Comparison of ENCODE assay signal across 30 cellular contexts in the genomic region with DNA sequence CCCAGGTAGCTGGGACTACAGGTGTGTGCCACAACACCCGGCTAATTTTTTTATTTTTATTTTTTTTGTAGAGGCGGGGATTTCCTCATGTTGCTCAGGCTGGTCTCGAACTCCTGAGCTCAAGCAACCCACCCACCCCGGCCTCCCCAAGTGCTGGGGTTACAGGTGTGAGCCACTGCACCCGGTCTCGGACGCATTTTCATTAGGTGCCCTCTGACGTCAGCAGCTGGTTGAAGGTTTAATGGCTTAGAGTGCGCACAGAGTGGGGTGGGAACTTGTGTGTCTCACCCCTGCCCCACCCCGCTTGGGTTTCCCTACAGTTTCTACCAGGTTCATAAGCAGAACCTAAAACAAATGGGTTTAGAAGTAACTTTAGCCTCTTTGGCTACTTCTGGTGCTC.
A peak's percentile ranks its signal among the peaks of the same experiment; 100 is the strongest.
DNase-seq lines count a peak whose midpoint lies in the region; ATAC-seq and TF ChIP-seq lines count a peak whose summit lies in the region.
"Had no signal": no experiment of that assay in that cellular context is flagged by ENCODE, and none has a peak within 500 bp of the region (broad histone marks: within the 10 kb centered on the region; RNA-seq: fewer than 3 reads in every experiment).

No MANE protein-coding gene starts in this region.

- TF ChIP-seq CTCF in IMR-90 (conservative IDR thresholded peaks at IDR 0.05; ENCODE audit: low read depth, low read length), result no peak
- TF ChIP-seq CTCF in brain (conservative IDR thresholded peaks at IDR 0.05), result no peak

- peaks cover 4% of the 10 kb centered on the region for H3K27me3 Mint-ChIP-seq in brain
- H3K27me3 Mint-ChIP-seq: memory B cell; stimulated activated naive CD8-positive, alpha-beta T cell treated with anti-CD3 and anti-CD28 coated beads, Interleukin-15, amount 100 ng/mL, for 72 hours had no signal

- H3K9me3 Mint-ChIP-seq in brain, result peaks cover 0 to 5% (median 0%) of the 10 kb centered on the region in 5 experiments
- H3K9me3 Mint-ChIP-seq: activated CD4-positive, alpha-beta memory T cell treated with anti-CD3 and anti-CD28 coated beads for 36 hours; activated naive CD4-positive, alpha-beta T cell treated with anti-CD3 and anti-CD28 coated beads, Interleukin-2, amount 50 U/mL, for 72 hours; activated T-helper 17 cell treated with anti-CD3 and anti-CD28 coated beads, Interleukin-2, amount 50 U/mL, for 72 hours; central memory CD8-positive, alpha-beta T cell; memory B cell; stimulated activated naive CD8-positive, alpha-beta T cell treated with anti-CD3 and anti-CD28 coated beads, Interleukin-15, amount 100 ng/mL, for 72 hours had no signal

- peak overlapping the region; percentile 51 for H2AK5ac ChIP-seq in IMR-90 (ENCODE audit: low read depth, low read length)

- H3K4me1 ChIP-seq in IMR-90 (ENCODE audit: control insufficient read depth, insufficient read depth, low read length) (peaks cover 29% of the 10 kb centered on the region), subcutaneous abdominal adipose tissue (ENCODE audit: control insufficient read depth in 5 of 5, insufficient read depth in 5 of 5, low read length in 5 of 5) (peaks cover 6 to 49% (median 45%) of the 10 kb centered on the region in 5 donors)
- H3K4me1 ChIP-seq: Caco-2 had no signal

- peaks cover 38% of the 10 kb centered on the region for H3K4me1 Mint-ChIP-seq in brain
- H3K4me1 Mint-ChIP-seq: activated T-helper 17 cell treated with anti-CD3 and anti-CD28 coated beads, Interleukin-2, amount 50 U/mL, for 72 hours; central memory CD8-positive, alpha-beta T cell; memory B cell; stimulated activated naive CD8-positive, alpha-beta T cell treated with anti-CD3 and anti-CD28 coated beads, Interleukin-15, amount 100 ng/mL, for 72 hours had no signal

- CTCF ChIA-PET in IMR-90 (lab: Yijun Ruan, JAX), result no interaction called here

- no peak for TF ChIP-seq RAD21 in IMR-90 (IDR thresholded peaks at IDR 0.05; ENCODE audit: low read length)

- H3K36me3 ChIP-seq in IMR-90 (ENCODE audit: control insufficient read depth, insufficient read depth, low read length) (no peaks in the 10 kb centered on the region), subcutaneous abdominal adipose tissue (ENCODE audit: control insufficient read depth in 5 of 5, insufficient read depth in 5 of 5, low read length in 5 of 5) (no peaks in the 10 kb centered on the region)
- H3K36me3 ChIP-seq: BLaER1 treated with 17β-estradiol and CSF1 and Interleukin-3, amounts not matched to agents 10 nM and 100 nM; SJSA1; upper lobe of left lung had no signal

- H3K4ac ChIP-seq in IMR-90 (ENCODE audit: low read depth, low read length), result no peak overlapping the region

- no peak overlapping the region for H4K5ac ChIP-seq in IMR-90 (ENCODE audit: low read depth, low read length)

- no peak overlapping the region for H3K23ac ChIP-seq in IMR-90 (ENCODE audit: low read depth, low read length)

- H2BK15ac ChIP-seq in IMR-90 (ENCODE audit: low read depth, low read length), result no peak overlapping the region

- H3K4me3 Mint-ChIP-seq in brain, result no peak overlapping the region
- H3K4me3 Mint-ChIP-seq: activated CD4-positive, alpha-beta memory T cell treated with anti-CD3 and anti-CD28 coated beads for 36 hours; activated T-helper 17 cell treated with anti-CD3 and anti-CD28 coated beads, Interleukin-2, amount 50 U/mL, for 72 hours; central memory CD8-positive, alpha-beta T cell; H9; memory B cell; stimulated activated naive CD8-positive, alpha-beta T cell treated with anti-CD3 and anti-CD28 coated beads, Interleukin-15, amount 100 ng/mL, for 72 hours had no signal

- ATAC-seq in IMR-90 (ENCODE audit: low read depth), result no peak
- ATAC-seq in GM21786 (IDR thresholded peaks at IDR 0.05; ENCODE audit: unreplicated experiment), result no peak
- ATAC-seq: activated CD4-positive, CD25-positive, alpha-beta regulatory T cell treated with anti-CD3 and anti-CD28 coated beads, Interleukin-2, amount 50 U/mL, for 24 hours; activated naive CD4-positive, alpha-beta T cell treated with anti-CD3 and anti-CD28 coated beads, Interleukin-2, amount 50 U/mL, for 72 hours; activated T-helper 17 cell treated with anti-CD3 and anti-CD28 coated beads, Interleukin-2, amount 50 U/mL, for 72 hours; psoas muscle; stimulated activated naive CD8-positive, alpha-beta T cell treated with anti-CD3 and anti-CD28 coated beads, Interleukin-15, amount 100 ng/mL, for 72 hours had no signal

- peak overlapping the region; percentile 23; the same call in 1 of the 2 replicates for H3K27ac ChIP-seq in IMR-90 (ENCODE audit: insufficient read depth, low read length)
- H3K27ac ChIP-seq in subcutaneous abdominal adipose tissue (ENCODE audit: low read depth, low read length), result peak overlapping the region; percentile 77
- H3K27ac ChIP-seq: BLaER1 treated with 17β-estradiol and CSF1 and Interleukin-3, amounts not matched to agents 10 nM and 100 nM; psoas muscle had no signal

- no peak overlapping the region for H3K14ac ChIP-seq in IMR-90 (replicated peaks; ENCODE audit: low read depth, low read length)

- no peak overlapping the region for H4K91ac ChIP-seq in IMR-90 (ENCODE audit: insufficient read depth, low read depth, low read length)

- H4K8ac ChIP-seq in IMR-90 (ENCODE audit: low read depth in 2 of 2, low read length in 2 of 2), result no peak overlapping the region

- H3K4me3 ChIP-seq in IMR-90 (ENCODE audit: insufficient read depth, low read depth, low read length), result no peak overlapping the region
- H3K4me3 ChIP-seq in subcutaneous abdominal adipose tissue (ENCODE audit: low read depth in 1 of 5, low read length in 5 of 5), result no peak overlapping the region
- H3K4me3 ChIP-seq: BLaER1 treated with 17β-estradiol and CSF1 and Interleukin-3, amounts not matched to agents 10 nM and 100 nM; psoas muscle; SJSA1; skin epidermis; upper lobe of left lung had no signal

- no TSS peak for BruUV-seq in IMR-90 (replicated peaks; lab: Mats Ljungman, UMichigan)

- no peak overlapping the region for H3K4me2 ChIP-seq in IMR-90 (ENCODE audit: low read depth, low read length)
- H3K4me2 ChIP-seq: BLaER1 treated with 17β-estradiol and CSF1 and Interleukin-3, amounts not matched to agents 10 nM and 100 nM had no signal

- POLR2A ChIA-PET in IMR-90 (lab: Charles Lee; ENCODE audit: unreplicated experiment), result no interaction called here

- H2BK120ac ChIP-seq in IMR-90 (ENCODE audit: low read depth, low read length), result 0 out of 2 replicates have a peak overlapping the region, but pooled peaks have one; percentile 8

- H3K18ac ChIP-seq in IMR-90 (ENCODE audit: low read depth, low read length), result no peak overlapping the region

- dilution Hi-C loops in IMR-90 (cut with HindIII; ENCODE audit: low sequenced_read_pairs, unreplicated experiment), result no loop called here

- WGBS in IMR-90 (ENCODE audit: extremely low coverage in 2 of 2, insufficient read length in 1 of 2), 2 experiments, result 100% methylated on average over 1 of the region's 10 CpGs; no CpG with 5 or more reads in 1 of the 2 experiments

- no peaks in the 10 kb centered on the region for H4K20me1 ChIP-seq in IMR-90 (ENCODE audit: insufficient read depth, low read length)
- H4K20me1 ChIP-seq: BLaER1 treated with 17β-estradiol and CSF1 and Interleukin-3, amounts not matched to agents 10 nM and 100 nM had no signal

- H3K9me1 ChIP-seq in IMR-90 (ENCODE audit: insufficient read depth, low read length), result peaks cover 21% of the 10 kb centered on the region; the same call in 1 of the 2 replicates

- H3K9me3 ChIP-seq in IMR-90 (ENCODE audit: control insufficient read depth, insufficient read depth, low read length), result no peaks in the 10 kb centered on the region
- H3K9me3 ChIP-seq in subcutaneous abdominal adipose tissue (ENCODE audit: control insufficient read depth in 5 of 5, low read length in 5 of 5), result no peaks in the 10 kb centered on the region
- H3K9me3 ChIP-seq: Caco-2, psoas muscle, SJSA1, upper lobe of left lung had no signal

- in situ Hi-C loops in IMR-90 (cut with MboI; ENCODE audit: low sequenced_read_pairs), result no loop called here

- no peaks in the 10 kb centered on the region for H3K79me1 ChIP-seq in IMR-90 (ENCODE audit: low read depth in 1 of 2, low read length in 2 of 2)

- H3K27me3 ChIP-seq in IMR-90 (ENCODE audit: control insufficient read depth, insufficient read depth, low read length) (no peaks in the 10 kb centered on the region), subcutaneous abdominal adipose tissue (ENCODE audit: control insufficient read depth in 5 of 5, insufficient read depth in 4 of 5, low read length in 5 of 5) (no peaks in the 10 kb centered on the region)
- H3K27me3 ChIP-seq: BLaER1 treated with 17β-estradiol and CSF1 and Interleukin-3, amounts not matched to agents 10 nM and 100 nM; SJSA1; upper lobe of left lung had no signal

- intact Hi-C loops in IMR-90 (cut with micrococcal nuclease), result loop anchor here (5.0 kb wide), 1 partner anchor 119 kb away; no protein-coding TSS in a partner anchor

- H3K9ac ChIP-seq in IMR-90 (ENCODE audit: low read depth, low read length) (no peak overlapping the region), subcutaneous abdominal adipose tissue (ENCODE audit: low read length in 5 of 5) (no peak overlapping the region)
- H3K9ac ChIP-seq: BLaER1 treated with 17β-estradiol and CSF1 and Interleukin-3, amounts not matched to agents 10 nM and 100 nM had no signal

- no peaks in the 10 kb centered on the region for H3K36me3 Mint-ChIP-seq in brain
- H3K36me3 Mint-ChIP-seq: activated CD4-positive, alpha-beta memory T cell treated with anti-CD3 and anti-CD28 coated beads for 36 hours; activated naive CD4-positive, alpha-beta T cell treated with anti-CD3 and anti-CD28 coated beads, Interleukin-2, amount 50 U/mL, for 72 hours; memory B cell had no signal

- DNase-seq in IMR-90 (no peak), mesenteric fat pad (ENCODE audit: low spot score) (peak; percentile 81), GDM1 (lab: John Stamatoyannopoulos, UW) (no peak), NOMO-1 treated with DMSO at 0.1 percent for 48 hours (lab: John Stamatoyannopoulos, UW; ENCODE audit: unreplicated experiment) (no peak), NCI-H1092 (lab: John Stamatoyannopoulos, UW) (no peak)
- DNase-seq: activated CD4-positive, alpha-beta memory T cell treated with anti-CD3 and anti-CD28 coated beads for 36 hours; activated CD8-positive, alpha-beta memory T cell treated with anti-CD3 and anti-CD28 coated beads, Interleukin-2, amount 50 U/mL, for 4 hours; Caco-2; glutamatergic neuron; H9; NCI-H1105; NCI-H1930; NCI-H69; psoas muscle; stimulated activated CD4-positive, alpha-beta T cell treated with anti-CD3 and anti-CD28 coated beads, Interleukin-1b, Interleukin-23, amount 100 ng/mL, for 48 hours; stimulated activated CD8-positive, alpha-beta memory T cell treated with anti-CD3 and anti-CD28 coated beads, Interleukin-4, amount 100 ng/mL, for 48 hours; stimulated activated naive CD8-positive, alpha-beta T cell treated with anti-CD3 and anti-CD28 coated beads, Interleukin-15, amount 100 ng/mL, for 72 hours; T-helper 1 cell had no signal

- H3K56ac ChIP-seq in IMR-90 (ENCODE audit: extremely low read depth, insufficient read depth, low read length), result no peak overlapping the region

- H2BK20ac ChIP-seq in IMR-90 (ENCODE audit: low read depth, low read length), result no peak overlapping the region

- H2AK9ac ChIP-seq in IMR-90 (replicated peaks; ENCODE audit: low read depth, low read length, poor library complexity), result no peak overlapping the region

- no peak overlapping the region for H2BK5ac ChIP-seq in IMR-90 (ENCODE audit: low read depth, low read length, poor library complexity, severe bottlenecking)

- peak overlapping the region in 4 of 5 experiments; percentile 22 to 71 (median 52) for H3K27ac Mint-ChIP-seq in brain
- H3K27ac Mint-ChIP-seq: activated CD4-positive, alpha-beta memory T cell treated with anti-CD3 and anti-CD28 coated beads for 36 hours; activated T-helper 17 cell treated with anti-CD3 and anti-CD28 coated beads, Interleukin-2, amount 50 U/mL, for 72 hours; H9; memory B cell had no signal

- TF ChIP-seq POLR2A in IMR-90 (IDR thresholded peaks at IDR 0.05; ENCODE audit: low read depth, low read length), result no peak

- H2AFZ ChIP-seq in IMR-90 (replicated peaks; ENCODE audit: low read length, poor library complexity), result no peak overlapping the region
